In genomic region chr3:172653004-172653403, GRCh38 we compare ENCODE assay signal across 13 cellular contexts.
"Had no signal": no experiment of that assay in that cellular context is flagged by ENCODE, and none has a peak within 500 bp of the region (broad histone marks: within the 10 kb centered on the region; RNA-seq: fewer than 3 reads in every experiment).

No MANE protein-coding gene starts in this region.

- H3K4me3 ChIP-seq: breast epithelium, mucosa of descending colon, suprapubic skin had no signal

- ATAC-seq: activated CD8-positive, alpha-beta memory T cell treated with anti-CD3 and anti-CD28 coated beads, Interleukin-2, amount 10 ng/mL, durations not matched to agents 7 days and 5 days; esophagus mucosa; left cardiac atrium; mucosa of descending colon; stimulated activated naive CD8-positive, alpha-beta T cell treated with anti-CD3 and anti-CD28 coated beads, Interleukin-15, Interleukin-2, amounts not matched to agents 100 U/mL and 50 U/mL, for 24 hours had no signal

- DNase-seq: activated CD4-positive, alpha-beta T cell treated with anti-CD3 and anti-CD28 coated beads, Interleukin-2, amount 50 U/mL, for 4 hours; activated CD4-positive, CD25-positive, alpha-beta regulatory T cell treated with anti-CD3 and anti-CD28 coated beads, Interleukin-2, amount 50 U/mL, for 72 hours; activated CD8-positive, alpha-beta memory T cell treated with anti-CD3 and anti-CD28 coated beads, Interleukin-2, amount 10 ng/mL, durations not matched to agents 7 days and 5 days; activated effector memory CD4-positive, alpha-beta T cell treated with anti-CD3 and anti-CD28 coated beads, Interleukin-2, amount 50 U/mL, for 16 hours; activated T-cell treated with anti-CD3 and anti-CD28 coated beads, Interleukin-2, amount 50 U/mL, for 24 hours; left cardiac atrium; mucosa of descending colon; stimulated activated CD4-positive, alpha-beta T cell treated with anti-CD3 and anti-CD28 coated beads, Interleukin-2, amount 100 ng/mL, for 48 hours; stimulated activated naive CD8-positive, alpha-beta T cell treated with anti-CD3 and anti-CD28 coated beads, Interleukin-15, Interleukin-2, amounts not matched to agents 100 U/mL and 50 U/mL, for 24 hours; T-helper 9 cell had no signal
